9 cellular contexts compared by ENCODE assay signal in genomic region chr11:697811-698311, GRCh38. TPM values are rescaled to one million over a fixed set of nuclear protein-coding genes. Genes with fewer than 3 reads are reported as not detected.
DNase-seq lines count a peak whose midpoint lies in the region; ATAC-seq, FAIRE-seq and TF ChIP-seq lines count a peak whose summit lies in the region.
"Had no signal": no experiment of that assay in that cellular context is flagged by ENCODE, and none has a peak within 500 bp of the region (broad histone marks: within the 10 kb centered on the region; RNA-seq: fewer than 3 reads in every experiment).

No MANE protein-coding gene starts in this region.

- peak overlapping the region; percentile 42 for H3K9ac ChIP-seq in neural progenitor cell

- H3K4me3 Mint-ChIP-seq in Caco-2 (ENCODE audit: unreplicated experiment): peak overlapping the region; percentile 15
- H3K4me3 Mint-ChIP-seq in neural progenitor cell: peak overlapping the region; percentile 92

- DNase-seq in Caco-2 (no peak), MV-4-11 (lab: John Stamatoyannopoulos, UW) (peak; percentile 56), choroid plexus epithelial cell (ENCODE audit: low read depth) (peak; percentile 56), neural progenitor cell (ENCODE audit: low spot score) (no peak), omental fat pad (ENCODE audit: low spot score) (no peak), urothelium cell line (ENCODE audit: low spot score) (no peak), UCSD-AML1 (lab: John Stamatoyannopoulos, UW; ENCODE audit: unreplicated experiment) (no peak), NCI-H1105 (lab: John Stamatoyannopoulos, UW) (no peak)

- peaks cover 11% of the 10 kb centered on the region for H3K4me1 Mint-ChIP-seq in Caco-2 (ENCODE audit: low read depth, unreplicated experiment)
- H3K4me1 Mint-ChIP-seq in neural progenitor cell: peaks cover 26% of the 10 kb centered on the region

- CTCF ChIA-PET in Caco-2 (lab: Charles Lee): interaction anchor here (1.4 kb wide), 1 partner anchor 25 kb away, joined by 3 read pairs; no protein-coding TSS in a partner anchor

- no peak for TF ChIP-seq CTCF in Caco-2 (IDR thresholded peaks at IDR 0.05; ENCODE audit: insufficient read depth in 1 of 2, low read depth in 1 of 2, low read length in 1 of 2, severe bottlenecking in 1 of 2, unreplicated experiment in 1 of 2)
- no peak for TF ChIP-seq CTCF in choroid plexus epithelial cell (conservative IDR thresholded peaks at IDR 0.05; ENCODE audit: low read depth, low read length)
- no peak for TF ChIP-seq CTCF in neural progenitor cell (IDR thresholded peaks at IDR 0.05)
- no peak for TF ChIP-seq CTCF in omental fat pad (IDR thresholded peaks at IDR 0.05)

- H3K4me2 ChIP-seq in neural progenitor cell: no peak overlapping the region

- H3K9me3 Mint-ChIP-seq in Caco-2 (ENCODE audit: unreplicated experiment) (no peaks in the 10 kb centered on the region), neural progenitor cell (peaks cover 2% of the 10 kb centered on the region)

- no peak overlapping the region for H2AFZ ChIP-seq in neural progenitor cell (replicated peaks)

- no peaks in the 10 kb centered on the region for H3K27me3 Mint-ChIP-seq in Caco-2 (ENCODE audit: insufficient read depth, unreplicated experiment)
- peaks cover 6% of the 10 kb centered on the region for H3K27me3 Mint-ChIP-seq in neural progenitor cell (ENCODE audit: insufficient read depth, low read depth)

- intact Hi-C loops in Caco-2 (cut with micrococcal nuclease; ENCODE audit: unreplicated experiment): loop anchor here (10.0 kb wide), 1 partner anchor 133 kb away; the partner anchor contains the start of genes LMNTD2 and RASSF7

- H3K9me3 ChIP-seq in Caco-2: no peaks in the 10 kb centered on the region
- no peaks in the 10 kb centered on the region for H3K9me3 ChIP-seq in neural progenitor cell (ENCODE audit: low read depth)

- FAIRE-seq in urothelium cell line (lab: Jason Lieb, UNC): no peak
- FAIRE-seq: endometrium had no signal

- H4K20me1 ChIP-seq in neural progenitor cell (ENCODE audit: low read depth): peaks cover 14% of the 10 kb centered on the region

- no peak for ATAC-seq in omental fat pad (ENCODE audit: low FRiP score)

- H3F3A ChIP-seq in neural progenitor cell (ENCODE audit: low read depth): peaks cover 24% of the 10 kb centered on the region

- H3K4me3 ChIP-seq in Caco-2 (ENCODE audit: low read depth, low read length) (no peak overlapping the region), choroid plexus epithelial cell (ENCODE audit: low read depth, low read length) (no peak overlapping the region), neural progenitor cell (no peak overlapping the region)

- BruUV-seq in Caco-2 (replicated peaks; lab: Mats Ljungman, UMichigan): no TSS peak

- H3K4me1 ChIP-seq in Caco-2 (peaks cover 10% of the 10 kb centered on the region), neural progenitor cell (peaks cover 21% of the 10 kb centered on the region)

- peak overlapping the region; percentile 64 for H3K27ac ChIP-seq in neural progenitor cell

- H3K36me3 Mint-ChIP-seq in Caco-2 (ENCODE audit: insufficient read depth, unreplicated experiment): peaks cover 88% of the 10 kb centered on the region
- peaks cover 4% of the 10 kb centered on the region for H3K36me3 Mint-ChIP-seq in neural progenitor cell

- H3K27ac Mint-ChIP-seq in Caco-2 (ENCODE audit: unreplicated experiment) (no peak overlapping the region), neural progenitor cell (no peak overlapping the region)

- POLR2A ChIA-PET in Caco-2 (lab: Charles Lee): interaction anchor here (1.1 to 1.4 kb wide), 2 partner anchors 15 to 32 kb away, joined by 3 to 7 read pairs; no protein-coding TSS in a partner anchor

- peaks cover 33% of the 10 kb centered on the region for H3K79me2 ChIP-seq in neural progenitor cell (ENCODE audit: low read depth)

- no peaks in the 10 kb centered on the region for H3K27me3 ChIP-seq in Caco-2 (replicated peaks; ENCODE audit: control insufficient read depth, insufficient read depth, low read length)
- no peaks in the 10 kb centered on the region for H3K27me3 ChIP-seq in neural progenitor cell

- H3K36me3 ChIP-seq in Caco-2 (ENCODE audit: control insufficient read depth, insufficient read depth, low read length): peaks cover 7% of the 10 kb centered on the region
- H3K36me3 ChIP-seq in neural progenitor cell: no peaks in the 10 kb centered on the region

RNA-seq across cellular contexts. Expression of gene TMEM80, which starts 2.2 kb away (rescaled TPM):
- 70.3 and 74.7 TPM in 2 replicates for total RNA-seq in Caco-2 (2022)
- total RNA-seq in neural progenitor cell (ENCODE audit: low replicate concordance): 38.7 and 42.7 TPM in 2 replicates
- 10 to 100 TPM; 16.9 to 31.5 (median 21.1) TPM for total RNA-seq in omental fat pad

RNA-seq across cellular contexts. Expression of gene DEAF1, which starts 2.8 kb away (rescaled TPM):
- total RNA-seq in Caco-2 (2022): 50.6 and 56.6 TPM in 2 replicates
- 38.4 and 66.4 TPM in 2 replicates for total RNA-seq in neural progenitor cell (ENCODE audit: low replicate concordance)
- total RNA-seq in omental fat pad: 10 to 100 TPM; 20.3 to 29.0 (median 23.0) TPM

RNA-seq across cellular contexts. Expression of gene EPS8L2, which starts 8.2 kb away (rescaled TPM):
- total RNA-seq in Caco-2 (2022): 203 and 224 TPM in 2 replicates
- 3.3 and 11.0 TPM in 2 replicates for total RNA-seq in neural progenitor cell (ENCODE audit: low replicate concordance)
- 10 to 100 TPM; 14.1 to 27.6 (median 22.3) TPM for total RNA-seq in omental fat pad

RNA-seq across cellular contexts. Expression of gene TALDO1, which starts 49.4 kb away (rescaled TPM):
- total RNA-seq in Caco-2 (2022) (293 and 300 TPM in 2 replicates), neural progenitor cell (ENCODE audit: low replicate concordance) (101 and 114 TPM in 2 replicates), omental fat pad (100 to 1,000 TPM; 183 to 295 (median 239) TPM)

Comparison
In these comparisons a context has a peak if more than half of its experiments do, and no peak if none do; other contexts are left out.
1. DNase-seq: peak in MV-4-11 (single experiment) and choroid plexus epithelial cell (single experiment); none in Caco-2 (0 of 2), neural progenitor cell (single experiment), omental fat pad (single experiment), urothelium cell line (single experiment), UCSD-AML1 (single experiment) and NCI-H1105 (single experiment).